In genomic region chr6:35195120-35195780, GRCh38 we compare ENCODE assay signal across 27 cellular contexts. TPM values are rescaled to one million over a fixed set of nuclear protein-coding genes. Genes with fewer than 3 reads are reported as not detected.
"Had no signal": no experiment of that assay in that cellular context is flagged by ENCODE, and none has a peak within 500 bp of the region (broad histone marks: within the 10 kb centered on the region; RNA-seq: fewer than 3 reads in every experiment).

No MANE protein-coding gene starts in this region.

- H2AFZ ChIP-seq: parathyroid adenoma had no signal

- H3K36me3 Mint-ChIP-seq: activated naive CD8-positive, alpha-beta T cell treated with anti-CD3 and anti-CD28 coated beads for 36 hours had no signal

- DNase-seq: activated B cell treated with CpG ODN at 0.5 μM for 24 hours; activated CD4-positive, alpha-beta T cell treated with anti-CD3 and anti-CD28 coated beads for 36 hours; activated CD4-positive, alpha-beta T cell treated with anti-CD3 and anti-CD28 coated beads, Interleukin-2, amount 50 U/mL, for 48 hours; activated CD8-positive, alpha-beta memory T cell treated with anti-CD3 and anti-CD28 coated beads, Interleukin-2, amount 50 U/mL, for 48 hours; activated naive CD4-positive, alpha-beta T cell treated with Interleukin-2 at 50 U/mL for 16 hours; activated naive CD8-positive, alpha-beta T cell treated with anti-CD3 and anti-CD28 coated beads for 36 hours; activated T-cell treated with anti-CD3 and anti-CD28 coated beads, Interleukin-2, amount 50 U/mL, for 4 hours; amniotic stem cell; cerebellar nuclear complex; gastrocnemius medialis; head of caudate nucleus; left colon; mesenchymal stem cell; nephron progenitor cell; right cardiac atrium; stimulated activated CD4-positive, alpha-beta T cell treated with anti-CD3 and anti-CD28 coated beads, Interleukin-1b, Interleukin-23, amount 100 ng/mL, for 48 hours; stimulated activated naive CD8-positive, alpha-beta T cell treated with anti-CD3 and anti-CD28 coated beads, Interleukin-15, amount 100 ng/mL, for 72 hours; T-helper 1 cell; tibial artery had no signal

- H3K4me1 Mint-ChIP-seq: activated B cell treated with CpG ODN at 0.5 μM for 24 hours; activated CD4-positive, alpha-beta T cell treated with anti-CD3 and anti-CD28 coated beads for 36 hours; activated naive CD8-positive, alpha-beta T cell treated with anti-CD3 and anti-CD28 coated beads for 36 hours had no signal

- H3K27me3 ChIP-seq: gastrocnemius medialis, tibial artery had no signal

- H3K27ac ChIP-seq: coronary artery, gastrocnemius medialis, parathyroid adenoma, skin epidermis, tibial artery had no signal

- H3K9ac ChIP-seq: parathyroid adenoma had no signal

- H3K27ac Mint-ChIP-seq: activated B cell treated with CpG ODN at 0.5 μM for 24 hours; activated CD4-positive, alpha-beta T cell treated with anti-CD3 and anti-CD28 coated beads for 36 hours; activated naive CD8-positive, alpha-beta T cell treated with anti-CD3 and anti-CD28 coated beads for 36 hours; stimulated activated naive CD8-positive, alpha-beta T cell treated with anti-CD3 and anti-CD28 coated beads, Interleukin-15, amount 100 ng/mL, for 72 hours had no signal

- H3K4me3 ChIP-seq: coronary artery, gastrocnemius medialis, skin epidermis, tibial artery had no signal

- H3K4me3 Mint-ChIP-seq: activated B cell treated with CpG ODN at 0.5 μM for 24 hours; activated CD4-positive, alpha-beta T cell treated with anti-CD3 and anti-CD28 coated beads for 36 hours; activated naive CD8-positive, alpha-beta T cell treated with anti-CD3 and anti-CD28 coated beads for 36 hours; activated T-cell treated with anti-CD3 and anti-CD28 coated beads, Interleukin-2, amount 50 U/mL, for 4 hours; nephron progenitor cell; stimulated activated effector memory CD8-positive, alpha-beta T cell treated with anti-CD3 and anti-CD28 coated beads, Interleukin-12 subunit alpha, Interleukin-12 subunit beta, amount 100 ng/mL, for 72 hours; stimulated activated naive CD8-positive, alpha-beta T cell treated with anti-CD3 and anti-CD28 coated beads, Interleukin-15, amount 100 ng/mL, for 72 hours had no signal

- H3K4me1 ChIP-seq: gastrocnemius medialis, parathyroid adenoma had no signal

- ATAC-seq: activated CD4-positive, alpha-beta T cell treated with anti-CD3 and anti-CD28 coated beads for 36 hours; activated T-cell treated with anti-CD3 and anti-CD28 coated beads, Interleukin-2, amount 50 U/mL, for 4 hours; gastrocnemius medialis; left colon; right cardiac atrium; stimulated activated effector memory CD8-positive, alpha-beta T cell treated with anti-CD3 and anti-CD28 coated beads, Interleukin-12 subunit alpha, Interleukin-12 subunit beta, amount 100 ng/mL, for 72 hours; stimulated activated naive CD8-positive, alpha-beta T cell treated with anti-CD3 and anti-CD28 coated beads, Interleukin-15, amount 100 ng/mL, for 72 hours had no signal

- H3K79me2 ChIP-seq: parathyroid adenoma had no signal

- H3K9me3 Mint-ChIP-seq: activated naive CD8-positive, alpha-beta T cell treated with anti-CD3 and anti-CD28 coated beads for 36 hours; activated T-cell treated with anti-CD3 and anti-CD28 coated beads, Interleukin-2, amount 50 U/mL, for 4 hours; stimulated activated effector memory CD8-positive, alpha-beta T cell treated with anti-CD3 and anti-CD28 coated beads, Interleukin-12 subunit alpha, Interleukin-12 subunit beta, amount 100 ng/mL, for 72 hours; stimulated activated naive CD8-positive, alpha-beta T cell treated with anti-CD3 and anti-CD28 coated beads, Interleukin-15, amount 100 ng/mL, for 72 hours had no signal

- H3K9me3 ChIP-seq: gastrocnemius medialis, tibial artery had no signal

- H3K36me3 ChIP-seq: gastrocnemius medialis, tibial artery had no signal

RNA-seq across cellular contexts. Expression of gene SCUBE3, which starts 18.5 kb away (rescaled TPM):
- total RNA-seq: activated B cell treated with CpG ODN at 0.5 μM for 24 hours; activated CD4-positive, alpha-beta T cell treated with anti-CD3 and anti-CD28 coated beads for 36 hours; activated naive CD8-positive, alpha-beta T cell treated with anti-CD3 and anti-CD28 coated beads for 36 hours; mononuclear cell had no signal

RNA-seq across cellular contexts. Expression of gene TCP11, which starts 54.1 kb away (rescaled TPM):
- total RNA-seq: activated B cell treated with CpG ODN at 0.5 μM for 24 hours; activated CD4-positive, alpha-beta T cell treated with anti-CD3 and anti-CD28 coated beads for 36 hours; activated CD8-positive, alpha-beta memory T cell treated with anti-CD3 and anti-CD28 coated beads for 36 hours; activated naive CD8-positive, alpha-beta T cell treated with anti-CD3 and anti-CD28 coated beads for 36 hours; activated T-cell treated with anti-CD3 and anti-CD28 coated beads, Interleukin-2, amount 50 U/mL, for 4 hours; epithelial cell of proximal tubule; left colon; mononuclear cell; right cardiac atrium; ureter had no signal
